In the genomic region with DNA sequence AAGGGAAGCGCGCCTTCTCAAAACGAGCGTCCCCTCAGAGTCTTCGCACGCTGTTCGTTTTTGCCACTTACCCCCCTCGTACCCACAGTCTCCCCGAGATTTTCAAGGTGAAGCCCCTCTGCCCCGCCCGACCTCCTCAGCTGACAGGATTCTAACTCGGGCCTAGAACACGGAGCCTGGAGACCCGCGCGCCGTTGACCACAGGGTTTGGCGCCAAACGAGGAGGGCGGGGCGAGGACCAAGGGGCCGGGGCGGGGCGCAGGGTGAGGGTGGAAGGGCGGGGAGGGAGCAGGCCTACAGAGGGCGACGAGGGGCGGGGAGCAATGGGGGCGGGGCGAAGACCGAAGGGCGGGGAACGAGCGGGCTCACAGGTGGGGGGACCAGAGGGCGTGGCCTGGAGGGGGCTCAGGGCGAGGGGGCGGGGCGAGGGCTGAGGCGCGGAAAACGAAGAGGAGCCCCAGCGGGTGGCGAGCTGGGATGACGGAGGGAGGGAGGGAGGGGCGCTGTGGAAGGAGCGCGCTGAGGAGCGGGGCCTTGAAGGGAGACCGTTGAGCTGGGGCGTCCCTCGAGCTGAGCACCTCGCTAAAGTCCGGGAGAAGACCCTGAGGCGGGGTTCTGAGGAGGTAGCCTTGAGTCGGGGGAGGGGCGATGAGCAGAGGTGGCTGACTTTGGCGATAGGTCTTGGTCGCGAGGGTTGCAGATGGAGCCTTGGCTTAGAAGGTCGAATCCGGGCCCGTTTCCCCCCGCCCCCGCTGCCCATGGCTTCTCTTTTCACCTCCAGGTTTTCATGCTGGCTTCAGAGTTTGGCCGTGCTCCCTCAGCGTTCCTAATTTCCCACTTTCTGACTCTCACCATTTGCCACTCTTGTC, we compare ENCODE assay signal across 8 cellular contexts. TPM values are rescaled to one million over a fixed set of nuclear protein-coding genes. Genes with fewer than 3 reads are reported as not detected.
DNase-seq lines count a peak whose midpoint lies in the region; ATAC-seq lines count a peak whose summit lies in the region.

A gene with protein sequence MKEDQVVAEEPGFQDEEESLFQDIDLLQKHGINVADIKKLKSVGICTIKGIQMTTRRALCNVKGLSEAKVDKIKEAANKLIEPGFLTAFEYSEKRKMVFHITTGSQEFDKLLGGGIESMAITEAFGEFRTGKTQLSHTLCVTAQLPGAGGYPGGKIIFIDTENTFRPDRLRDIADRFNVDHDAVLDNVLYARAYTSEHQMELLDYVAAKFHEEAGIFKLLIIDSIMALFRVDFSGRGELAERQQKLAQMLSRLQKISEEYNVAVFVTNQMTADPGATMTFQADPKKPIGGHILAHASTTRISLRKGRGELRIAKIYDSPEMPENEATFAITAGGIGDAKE (minus strand): TSS at position 212 of the 869 bp plus-strand sequence. CDS start 1,927 bp downstream, outside the sequence.

- DNase-seq in NCI-H748 (lab: John Stamatoyannopoulos, UW; ENCODE audit: unreplicated experiment), result peak; percentile 90
- DNase-seq in activated CD4-positive, alpha-beta T cell treated with anti-CD3 and anti-CD28 coated beads, Interleukin-2, amount 50 U/mL, for 4 hours, result peak; percentile 98
- DNase-seq in cortex of kidney (lab: John Stamatoyannopoulos, UW), result peak; percentile 18
- peak; percentile 85 for DNase-seq in left lobe of liver (ENCODE audit: low spot score)
- DNase-seq in stimulated activated CD4-positive, alpha-beta T cell treated with anti-CD3 and anti-CD28 coated beads, Interleukin-2, amount 100 ng/mL, for 24 hours, result peak; percentile 96 to 99

- peak within 1 kb of the TSS; percentile 78 for H3K4me3 ChIP-seq in GM08714 (ENCODE audit: low read length)

- ATAC-seq in HG03139 (IDR thresholded peaks at IDR 0.05; ENCODE audit: unreplicated experiment) (peak; percentile 59), left lobe of liver (peak; percentile 98), GM19452 (IDR thresholded peaks at IDR 0.05; ENCODE audit: unreplicated experiment) (no peak)

RNA-seq across cellular contexts. Expression of the gene that starts here (rescaled TPM):
- total RNA-seq in left lobe of liver, result not detected

Comparison
In these comparisons a context has a peak if more than half of its experiments do, and no peak if none do; other contexts are left out.
1. Peak in DNase-seq and ATAC-seq in left lobe of liver; RNA of the gene not detected or under 1 TPM.
2. DNase-seq: peak in every context shown above with its lines; median percentile 98 in activated CD4-positive, alpha-beta T cell treated with anti-CD3 and anti-CD28 coated beads, Interleukin-2, amount 50 U/mL, for 4 hours; 98 in stimulated activated CD4-positive, alpha-beta T cell treated with anti-CD3 and anti-CD28 coated beads, Interleukin-2, amount 100 ng/mL, for 24 hours; 90 in NCI-H748; 85 in left lobe of liver; 18 in cortex of kidney.